ENCODE assay signal across 19 cellular contexts in the genomic region with DNA sequence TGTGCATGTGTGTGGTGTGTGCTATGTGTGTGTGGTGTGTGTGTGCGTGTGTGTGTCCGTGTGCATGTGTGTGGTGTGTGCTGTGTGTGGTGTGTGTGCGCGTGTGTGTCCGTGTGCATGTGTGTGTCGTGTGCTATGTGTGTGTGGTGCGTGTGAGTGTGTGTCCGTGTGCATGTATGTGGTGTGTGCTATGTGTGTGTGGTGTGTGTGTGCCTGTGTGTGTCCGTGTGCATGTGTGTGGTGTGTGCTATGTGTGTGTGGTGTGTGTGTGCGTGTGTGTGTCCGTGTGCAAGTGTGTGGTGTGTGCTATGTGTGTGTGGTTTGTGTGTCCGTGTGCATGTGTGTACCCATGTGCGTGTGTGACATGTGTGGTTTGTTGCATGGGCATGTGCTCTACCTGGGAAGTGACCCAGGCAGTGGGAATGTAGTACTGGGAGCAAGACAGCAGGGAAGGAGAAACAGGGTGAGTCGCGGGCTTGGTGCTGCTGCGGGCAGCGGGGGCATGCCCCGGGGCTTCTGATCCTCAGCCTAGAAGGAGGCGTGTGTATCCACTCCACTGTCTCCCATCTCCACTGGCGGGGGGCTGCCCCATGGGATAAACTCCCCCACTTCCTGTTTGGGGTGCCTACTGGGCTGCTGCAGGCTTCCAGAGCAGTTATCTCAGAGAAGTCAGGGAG. TPM values are rescaled to one million over a fixed set of nuclear protein-coding genes. Genes with fewer than 3 reads are reported as not detected.
DNase-seq lines count a peak whose midpoint lies in the region; ATAC-seq, FAIRE-seq and TF ChIP-seq lines count a peak whose summit lies in the region.
"Had no signal": no experiment of that assay in that cellular context is flagged by ENCODE, and none has a peak within 500 bp of the region (broad histone marks: within the 10 kb centered on the region; RNA-seq: fewer than 3 reads in every experiment).

No MANE protein-coding gene starts in this region.

- peak overlapping the region; percentile 20 for H2AK5ac ChIP-seq in neuronal stem cell (ENCODE audit: low read depth, low read length)

- peak overlapping the region; percentile 63 for H2BK12ac ChIP-seq in neuronal stem cell (ENCODE audit: low read length)

- peak overlapping the region; percentile 43 for H4K8ac ChIP-seq in neuronal stem cell (ENCODE audit: low read depth, low read length)

- H3K9me3 Mint-ChIP-seq in T-helper 1 cell treated with Interleukin-12 subunit alpha and Interleukin-12 subunit beta and Interleukin-4 antibody, amounts not matched to agents 30 μg/mL and 1 μg/mL, for 36 hours, result peaks cover 9% of the 10 kb centered on the region
- peaks cover 5 to 8% (median 5%) of the 10 kb centered on the region in 5 experiments for H3K9me3 Mint-ChIP-seq in brain
- H3K9me3 Mint-ChIP-seq in activated T-helper 2 cell treated with anti-CD3 and anti-CD28 coated beads, Interferon-gamma antibody, Interleukin-2, Interleukin-4, amounts not matched to agents 10 μg/mL and 5 μg/mL and 100 μg/mL, durations not matched to agents 14 hours and 24 hours and 36 hours, result peaks cover 8% of the 10 kb centered on the region

- H3K79me1 ChIP-seq in neuronal stem cell (ENCODE audit: low read depth, low read length), result peaks cover 2% of the 10 kb centered on the region

- TF ChIP-seq CTCF in brain (conservative IDR thresholded peaks at IDR 0.05), result no peak

- H3K4me2 ChIP-seq in neuronal stem cell (ENCODE audit: insufficient read depth, low read length, poor library complexity, severe bottlenecking), result no peak overlapping the region

- WGBS in neuronal stem cell (ENCODE audit: extremely low coverage in 2 of 2, insufficient read length in 2 of 2, insufficient replicate concordance in 1 of 2), 2 donors, result no CpG with 5 or more reads among the region's 20 CpGs

- H3K27me3 Mint-ChIP-seq in T-helper 1 cell treated with Interleukin-12 subunit alpha and Interleukin-12 subunit beta and Interleukin-4 antibody, amounts not matched to agents 30 μg/mL and 1 μg/mL, for 36 hours (ENCODE audit: low read depth), result peaks cover 8% of the 10 kb centered on the region
- peaks cover 1% of the 10 kb centered on the region for H3K27me3 Mint-ChIP-seq in brain
- no peaks in the 10 kb centered on the region for H3K27me3 Mint-ChIP-seq in activated T-helper 2 cell treated with anti-CD3 and anti-CD28 coated beads, Interferon-gamma antibody, Interleukin-2, Interleukin-4, amounts not matched to agents 10 μg/mL and 5 μg/mL and 100 μg/mL, durations not matched to agents 14 hours and 24 hours and 36 hours (ENCODE audit: low read depth)

- H2BK5ac ChIP-seq in neuronal stem cell (ENCODE audit: low read length), result peak overlapping the region; percentile 27

- H3K36me3 ChIP-seq in neuronal stem cell (replicated peaks in 1 of 2; ENCODE audit: control insufficient read depth in 2 of 2, insufficient read depth in 2 of 2, low read length in 2 of 2), result peaks cover 0 to 3% of the 10 kb centered on the region in 2 donors

- intact Hi-C loops in activated T-helper 2 cell treated with anti-CD3 and anti-CD28 coated beads, Interferon-gamma antibody, Interleukin-2, Interleukin-4, amounts not matched to agents 10 μg/mL and 5 μg/mL and 100 μg/mL, durations not matched to agents 14 hours and 24 hours and 36 hours (cut with micrococcal nuclease), result no loop called here

- peak overlapping the region; percentile 67 for H3K18ac ChIP-seq in neuronal stem cell (ENCODE audit: low read length)

- no peaks in the 10 kb centered on the region for H3K4me1 Mint-ChIP-seq in T-helper 1 cell treated with Interleukin-12 subunit alpha and Interleukin-12 subunit beta and Interleukin-4 antibody, amounts not matched to agents 30 μg/mL and 1 μg/mL, for 36 hours (ENCODE audit: low read depth)
- H3K4me1 Mint-ChIP-seq in brain, result peaks cover 25% of the 10 kb centered on the region
- peaks cover 2% of the 10 kb centered on the region for H3K4me1 Mint-ChIP-seq in activated T-helper 2 cell treated with anti-CD3 and anti-CD28 coated beads, Interferon-gamma antibody, Interleukin-2, Interleukin-4, amounts not matched to agents 10 μg/mL and 5 μg/mL and 100 μg/mL, durations not matched to agents 14 hours and 24 hours and 36 hours (ENCODE audit: low read depth)

- peak overlapping the region; percentile 50 for H3K23ac ChIP-seq in neuronal stem cell (ENCODE audit: low read depth, low read length, poor library complexity)

- H3K14ac ChIP-seq in neuronal stem cell (ENCODE audit: low read length), result peak overlapping the region; percentile 63

- no peak for ATAC-seq in HG02642 (IDR thresholded peaks at IDR 0.05; ENCODE audit: poor library complexity, unreplicated experiment)
- ATAC-seq: HCT116 had no signal

- H3K36me3 Mint-ChIP-seq in T-helper 1 cell treated with Interleukin-12 subunit alpha and Interleukin-12 subunit beta and Interleukin-4 antibody, amounts not matched to agents 30 μg/mL and 1 μg/mL, for 36 hours (ENCODE audit: low read depth), result no peaks in the 10 kb centered on the region
- no peaks in the 10 kb centered on the region for H3K36me3 Mint-ChIP-seq in brain
- no peaks in the 10 kb centered on the region for H3K36me3 Mint-ChIP-seq in activated T-helper 2 cell treated with anti-CD3 and anti-CD28 coated beads, Interferon-gamma antibody, Interleukin-2, Interleukin-4, amounts not matched to agents 10 μg/mL and 5 μg/mL and 100 μg/mL, durations not matched to agents 14 hours and 24 hours and 36 hours (ENCODE audit: low read depth)
- H3K36me3 Mint-ChIP-seq: CD14-positive monocyte; CD8-positive, alpha-beta memory T cell had no signal

- FAIRE-seq in HTR-8/SVneo (lab: Jason Lieb, UNC), result peak; percentile 100

- peak overlapping the region; percentile 45 for H2BK15ac ChIP-seq in neuronal stem cell (ENCODE audit: low read length)

- H3K4me1 ChIP-seq in neuronal stem cell (ENCODE audit: control insufficient read depth in 2 of 2, insufficient read depth in 1 of 2, low read depth in 1 of 2, low read length in 2 of 2), result peaks cover 0 to 2% of the 10 kb centered on the region in 2 donors
- H3K4me1 ChIP-seq: Caco-2 had no signal

- peaks cover 0 to 1% of the 10 kb centered on the region in 2 donors for H3K9me3 ChIP-seq in neuronal stem cell (replicated peaks in 1 of 2; ENCODE audit: control insufficient read depth in 2 of 2, insufficient read depth in 1 of 2, low read depth in 1 of 2, low read length in 2 of 2)
- H3K9me3 ChIP-seq: Caco-2 had no signal

- peak overlapping the region; percentile 78 for H3K9ac ChIP-seq in neuronal stem cell (ENCODE audit: low read depth, low read length, poor library complexity)

- H4K91ac ChIP-seq in neuronal stem cell (ENCODE audit: low read depth, low read length, poor library complexity), result peak overlapping the region; percentile 1

- peak overlapping the region in 1 of 2 donors; percentile 72 for H3K4me3 ChIP-seq in neuronal stem cell (ENCODE audit: low read length in 2 of 2)

- DNase-seq in T-helper 1 cell, result no peak
- no peak for DNase-seq in HTR-8/SVneo (ENCODE audit: insufficient read length, low spot score)
- no peak for DNase-seq in neuronal stem cell (ENCODE audit: low spot score)
- DNase-seq in activated T-helper 2 cell treated with anti-CD3 and anti-CD28 coated beads, Interferon-gamma antibody, Interleukin-2, Interleukin-4, amounts not matched to agents 10 μg/mL and 5 μg/mL and 100 μg/mL, durations not matched to agents 14 hours and 24 hours and 36 hours (ENCODE audit: low spot score), result no peak
- DNase-seq in medulla oblongata (ENCODE audit: extremely low spot score), result no peak
- DNase-seq: Caco-2; CD8-positive, alpha-beta memory T cell; DND-41; GF-D8 had no signal

- peaks cover 0 to 16% (median 3%) of the 10 kb centered on the region in 3 experiments for H3K27me3 ChIP-seq in neuronal stem cell (ENCODE audit: control insufficient read depth in 3 of 3, insufficient read depth in 3 of 3, low read depth in 1 of 3, low read length in 3 of 3)

- H3K4ac ChIP-seq in neuronal stem cell (ENCODE audit: low read length), result no peak overlapping the region

- no peak overlapping the region for H2BK120ac ChIP-seq in neuronal stem cell (ENCODE audit: low read depth, low read length)

- H3K27ac Mint-ChIP-seq in T-helper 1 cell treated with Interleukin-12 subunit alpha and Interleukin-12 subunit beta and Interleukin-4 antibody, amounts not matched to agents 30 μg/mL and 1 μg/mL, for 36 hours, result peak overlapping the region; percentile 31
- peak overlapping the region; percentile 21 to 69 (median 41) for H3K27ac Mint-ChIP-seq in brain
- H3K27ac Mint-ChIP-seq in activated T-helper 2 cell treated with anti-CD3 and anti-CD28 coated beads, Interferon-gamma antibody, Interleukin-2, Interleukin-4, amounts not matched to agents 10 μg/mL and 5 μg/mL and 100 μg/mL, durations not matched to agents 14 hours and 24 hours and 36 hours, result no peak overlapping the region

- no peak overlapping the region for H2AFZ ChIP-seq in neuronal stem cell (ENCODE audit: low read length)

- no peak overlapping the region for H3K27ac ChIP-seq in neuronal stem cell (replicated peaks; ENCODE audit: low read length)
- H3K27ac ChIP-seq: 22Rv1 had no signal

- no peak overlapping the region for H3K4me3 Mint-ChIP-seq in T-helper 1 cell treated with Interleukin-12 subunit alpha and Interleukin-12 subunit beta and Interleukin-4 antibody, amounts not matched to agents 30 μg/mL and 1 μg/mL, for 36 hours
- peak overlapping the region in 1 of 5 experiments; percentile 51 for H3K4me3 Mint-ChIP-seq in brain
- H3K4me3 Mint-ChIP-seq in activated T-helper 2 cell treated with anti-CD3 and anti-CD28 coated beads, Interferon-gamma antibody, Interleukin-2, Interleukin-4, amounts not matched to agents 10 μg/mL and 5 μg/mL and 100 μg/mL, durations not matched to agents 14 hours and 24 hours and 36 hours (ENCODE audit: low read depth), result no peak overlapping the region
- H3K4me3 Mint-ChIP-seq: CD14-positive monocyte; CD8-positive, alpha-beta memory T cell had no signal

RNA-seq across cellular contexts. Expression of gene OTOS, which starts 7.6 kb away (rescaled TPM):
- 3.5 TPM for polyA plus RNA-seq in brain (ENCODE audit: insufficient read depth, low read depth, low replicate concordance)
- 0.08 TPM for polyA plus RNA-seq in neuronal stem cell (2013, experiment 1 of 2)
- not detected for polyA plus RNA-seq in neuronal stem cell (2013, experiment 2 of 2)
- total RNA-seq in activated T-helper 2 cell treated with anti-CD3 and anti-CD28 coated beads, Interferon-gamma antibody, Interleukin-2, Interleukin-4, amounts not matched to agents 10 μg/mL and 5 μg/mL and 100 μg/mL, durations not matched to agents 14 hours and 24 hours and 36 hours, result not detected in 2 replicates
- total RNA-seq: A673; Caco-2; CD8-positive, alpha-beta memory T cell; H4; HT-29 had no signal
- polyA plus RNA-seq: BJ; CD14-positive monocyte; CD8-positive, alpha-beta memory T cell had no signal

RNA-seq across cellular contexts. Expression of gene COPS9, which starts 11.9 kb away (rescaled TPM):
- polyA plus RNA-seq in brain (ENCODE audit: insufficient read depth, low read depth, low replicate concordance), result 249 TPM
- polyA plus RNA-seq in neuronal stem cell (2013, experiment 1 of 2), result 234 TPM
- 225 TPM for polyA plus RNA-seq in neuronal stem cell (2013, experiment 2 of 2)
- 112 and 114 TPM in 2 replicates for total RNA-seq in activated T-helper 2 cell treated with anti-CD3 and anti-CD28 coated beads, Interferon-gamma antibody, Interleukin-2, Interleukin-4, amounts not matched to agents 10 μg/mL and 5 μg/mL and 100 μg/mL, durations not matched to agents 14 hours and 24 hours and 36 hours
